ENCODE assay signal across 35 cellular contexts in the genomic region with DNA sequence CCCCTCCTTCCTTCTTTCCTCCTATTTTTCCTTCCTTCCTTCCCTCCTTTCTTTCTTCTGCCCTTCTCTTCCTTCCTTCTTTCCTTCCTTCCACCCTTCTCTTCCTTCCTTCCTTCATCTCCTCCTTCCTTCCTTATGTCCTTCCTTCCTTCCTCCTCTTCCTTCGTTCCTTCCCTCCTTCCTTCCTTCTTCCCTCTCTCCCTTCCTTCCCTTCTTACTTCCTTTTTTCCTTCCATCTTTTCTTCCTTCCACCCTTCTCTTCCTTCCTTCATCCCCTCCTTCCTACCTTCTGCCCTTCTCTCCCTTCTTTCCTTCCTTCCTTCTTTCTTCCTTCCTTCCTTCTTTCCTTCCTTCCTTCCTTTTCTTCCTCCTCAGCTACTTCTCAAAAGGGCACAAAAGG.
"Had no signal": no experiment of that assay in that cellular context is flagged by ENCODE, and none has a peak within 500 bp of the region (broad histone marks: within the 10 kb centered on the region; RNA-seq: fewer than 3 reads in every experiment).

No MANE protein-coding gene starts in this region.

- ATAC-seq: activated CD8-positive, alpha-beta T cell treated with anti-CD3 and anti-CD28 coated beads for 36 hours; activated naive CD8-positive, alpha-beta T cell treated with anti-CD3 and anti-CD28 coated beads, Interleukin-2, amount 50 U/mL, for 24 hours; activated T-cell treated with anti-CD3 and anti-CD28 coated beads, Interleukin-2, amount 50 U/mL, for 4 hours; activated T-cell treated with anti-CD3 and anti-CD28 coated beads, Interleukin-2, amount 50 U/mL, for 72 hours; activated T-helper 17 cell treated with anti-CD3 and anti-CD28 coated beads, Interleukin-2, amount 50 U/mL, for 72 hours; body of pancreas had no signal

- H3K4me1 Mint-ChIP-seq: activated B cell treated with CpG ODN at 0.5 μM for 24 hours; activated CD4-positive, alpha-beta T cell treated with anti-CD3 and anti-CD28 coated beads, Interleukin-2, amount 10 ng/mL, durations not matched to agents 24 days and 14 days; activated naive CD4-positive, alpha-beta T cell treated with anti-CD3 and anti-CD28 coated beads, Interleukin-2, amount 10 ng/mL, durations not matched to agents 7 days and 5 days; activated naive CD4-positive, alpha-beta T cell treated with anti-CD3 and anti-CD28 coated beads, Interleukin-2, amount 50 U/mL, for 24 hours; activated naive CD8-positive, alpha-beta T cell treated with anti-CD3 and anti-CD28 coated beads, Interleukin-2, amount 10 ng/mL, durations not matched to agents 7 days and 5 days; activated naive CD8-positive, alpha-beta T cell treated with anti-CD3 and anti-CD28 coated beads, Interleukin-2, amount 50 U/mL, for 24 hours; activated T-helper 17 cell treated with anti-CD3 and anti-CD28 coated beads, Interleukin-2, amount 50 U/mL, for 72 hours had no signal

- H3K4me3 Mint-ChIP-seq: activated B cell treated with CpG ODN at 0.5 μM for 24 hours; activated CD4-positive, alpha-beta memory T cell treated with anti-CD3 and anti-CD28 coated beads for 36 hours; activated CD4-positive, alpha-beta T cell treated with anti-CD3 and anti-CD28 coated beads, Interleukin-2, amount 10 ng/mL, durations not matched to agents 24 days and 14 days; activated CD8-positive, alpha-beta T cell treated with anti-CD3 and anti-CD28 coated beads for 36 hours; activated naive CD4-positive, alpha-beta T cell treated with anti-CD3 and anti-CD28 coated beads, Interleukin-2, amount 10 ng/mL, durations not matched to agents 7 days and 5 days; activated naive CD4-positive, alpha-beta T cell treated with anti-CD3 and anti-CD28 coated beads, Interleukin-2, amount 50 U/mL, for 24 hours; activated naive CD8-positive, alpha-beta T cell; activated naive CD8-positive, alpha-beta T cell treated with anti-CD3 and anti-CD28 coated beads, Interleukin-2, amount 10 ng/mL, durations not matched to agents 7 days and 5 days; activated naive CD8-positive, alpha-beta T cell treated with anti-CD3 and anti-CD28 coated beads, Interleukin-2, amount 50 U/mL, for 24 hours; activated T-cell treated with anti-CD3 and anti-CD28 coated beads, Interleukin-2, amount 50 U/mL, for 4 hours; activated T-cell treated with anti-CD3 and anti-CD28 coated beads, Interleukin-2, amount 50 U/mL, for 72 hours; activated T-helper 1 cell treated with anti-CD3 and anti-CD28 coated beads, Interleukin-12 subunit alpha, Interleukin-12 subunit beta, Interleukin-2, Interleukin-4 antibody, amounts not matched to agents 30 ng/mL and 10 ng/mL and 1 ng/mL, durations not matched to agents 14 hours and 24 hours and 36 hours; activated T-helper 17 cell treated with anti-CD3 and anti-CD28 coated beads, Interleukin-2, amount 50 U/mL, for 72 hours; T-helper 1 cell treated with Interleukin-12 subunit alpha and Interleukin-12 subunit beta and Interleukin-4 antibody, amounts not matched to agents 30 μg/mL and 1 μg/mL, for 36 hours had no signal

- H3K27me3 ChIP-seq: body of pancreas, brain microvascular endothelial cell had no signal

- H3K27ac Mint-ChIP-seq: activated B cell treated with CpG ODN at 0.5 μM for 24 hours; activated CD4-positive, alpha-beta memory T cell treated with anti-CD3 and anti-CD28 coated beads for 36 hours; activated CD4-positive, alpha-beta T cell treated with anti-CD3 and anti-CD28 coated beads, Interleukin-2, amount 10 ng/mL, durations not matched to agents 24 days and 14 days; activated CD8-positive, alpha-beta T cell treated with anti-CD3 and anti-CD28 coated beads for 36 hours; activated naive CD4-positive, alpha-beta T cell treated with anti-CD3 and anti-CD28 coated beads, Interleukin-2, amount 10 ng/mL, durations not matched to agents 7 days and 5 days; activated naive CD4-positive, alpha-beta T cell treated with anti-CD3 and anti-CD28 coated beads, Interleukin-2, amount 50 U/mL, for 24 hours; activated naive CD8-positive, alpha-beta T cell; activated naive CD8-positive, alpha-beta T cell treated with anti-CD3 and anti-CD28 coated beads, Interleukin-2, amount 10 ng/mL, durations not matched to agents 7 days and 5 days; activated naive CD8-positive, alpha-beta T cell treated with anti-CD3 and anti-CD28 coated beads, Interleukin-2, amount 50 U/mL, for 24 hours; activated T-cell treated with anti-CD3 and anti-CD28 coated beads, Interleukin-2, amount 50 U/mL, for 72 hours; activated T-helper 1 cell treated with anti-CD3 and anti-CD28 coated beads, Interleukin-12 subunit alpha, Interleukin-12 subunit beta, Interleukin-2, Interleukin-4 antibody, amounts not matched to agents 30 ng/mL and 10 ng/mL and 1 ng/mL, durations not matched to agents 14 hours and 24 hours and 36 hours; activated T-helper 17 cell treated with anti-CD3 and anti-CD28 coated beads, Interleukin-2, amount 50 U/mL, for 72 hours; T-helper 1 cell treated with Interleukin-12 subunit alpha and Interleukin-12 subunit beta and Interleukin-4 antibody, amounts not matched to agents 30 μg/mL and 1 μg/mL, for 36 hours had no signal

- DNase-seq: activated B cell treated with CpG ODN at 0.5 μM for 24 hours; activated CD4-positive, alpha-beta memory T cell treated with anti-CD3 and anti-CD28 coated beads for 36 hours; activated CD4-positive, alpha-beta T cell treated with anti-CD3 and anti-CD28 coated beads for 4 hours; activated CD4-positive, alpha-beta T cell treated with anti-CD3 and anti-CD28 coated beads, Interleukin-2, amount 10 ng/mL, durations not matched to agents 24 days and 14 days; activated CD4-positive, alpha-beta T cell treated with anti-CD3 and anti-CD28 coated beads, Interleukin-2, amount 50 U/mL, for 1 hour; activated CD4-positive, alpha-beta T cell treated with anti-CD3 and anti-CD28 coated beads, Interleukin-2, amount 50 U/mL, for 4 hours; activated CD4-positive, CD25-positive, alpha-beta regulatory T cell treated with anti-CD3 and anti-CD28 coated beads, Interleukin-2, amount 50 U/mL, for 72 hours; activated CD8-positive, alpha-beta memory T cell treated with anti-CD3 and anti-CD28 coated beads, Interleukin-2, amount 50 U/mL, for 4 hours; activated CD8-positive, alpha-beta T cell treated with anti-CD3 and anti-CD28 coated beads for 36 hours; activated effector memory CD4-positive, alpha-beta T cell treated with anti-CD3 and anti-CD28 coated beads, Interleukin-2, amount 50 U/mL, for 16 hours; activated gamma-delta T cell treated with Interleukin-2 at 50 U/mL for 16 hours; activated naive CD4-positive, alpha-beta T cell; activated naive CD4-positive, alpha-beta T cell treated with anti-CD3 and anti-CD28 coated beads, Interleukin-2, amount 10 ng/mL, durations not matched to agents 7 days and 5 days; activated naive CD8-positive, alpha-beta T cell treated with anti-CD3 and anti-CD28 coated beads, Interleukin-2, amount 10 ng/mL, durations not matched to agents 7 days and 5 days; activated naive CD8-positive, alpha-beta T cell treated with anti-CD3 and anti-CD28 coated beads, Interleukin-2, amount 50 U/mL, for 24 hours; activated T-cell treated with anti-CD3 and anti-CD28 coated beads for 4 hours; activated T-cell treated with anti-CD3 and anti-CD28 coated beads, Interleukin-2, amount 50 U/mL, for 1 hour; activated T-cell treated with anti-CD3 and anti-CD28 coated beads, Interleukin-2, amount 50 U/mL, for 4 hours; activated T-cell treated with anti-CD3 and anti-CD28 coated beads, Interleukin-2, amount 50 U/mL, for 72 hours; aorta; body of pancreas; brain microvascular endothelial cell; central memory CD4-positive, alpha-beta T cell; T-helper 1 cell; T-helper 9 cell had no signal

- H3K4me3 ChIP-seq: body of pancreas, breast epithelium had no signal

- H3K9me3 Mint-ChIP-seq: activated CD4-positive, alpha-beta memory T cell treated with anti-CD3 and anti-CD28 coated beads for 36 hours; activated CD4-positive, alpha-beta T cell treated with anti-CD3 and anti-CD28 coated beads, Interleukin-2, amount 10 ng/mL, durations not matched to agents 24 days and 14 days; activated naive CD4-positive, alpha-beta T cell treated with anti-CD3 and anti-CD28 coated beads, Interleukin-2, amount 50 U/mL, for 24 hours; activated naive CD8-positive, alpha-beta T cell treated with anti-CD3 and anti-CD28 coated beads, Interleukin-2, amount 50 U/mL, for 24 hours; activated T-cell treated with anti-CD3 and anti-CD28 coated beads, Interleukin-2, amount 50 U/mL, for 4 hours; T-helper 1 cell treated with Interleukin-12 subunit alpha and Interleukin-12 subunit beta and Interleukin-4 antibody, amounts not matched to agents 30 μg/mL and 1 μg/mL, for 36 hours had no signal

- H3K27me3 Mint-ChIP-seq: activated B cell treated with CpG ODN at 0.5 μM for 24 hours; activated CD4-positive, alpha-beta memory T cell treated with anti-CD3 and anti-CD28 coated beads for 36 hours; activated CD4-positive, alpha-beta T cell treated with anti-CD3 and anti-CD28 coated beads, Interleukin-2, amount 10 ng/mL, durations not matched to agents 24 days and 14 days; activated CD8-positive, alpha-beta T cell treated with anti-CD3 and anti-CD28 coated beads for 36 hours; activated naive CD4-positive, alpha-beta T cell treated with anti-CD3 and anti-CD28 coated beads, Interleukin-2, amount 10 ng/mL, durations not matched to agents 7 days and 5 days; activated naive CD4-positive, alpha-beta T cell treated with anti-CD3 and anti-CD28 coated beads, Interleukin-2, amount 50 U/mL, for 24 hours; activated naive CD8-positive, alpha-beta T cell treated with anti-CD3 and anti-CD28 coated beads, Interleukin-2, amount 10 ng/mL, durations not matched to agents 7 days and 5 days had no signal

- H3K36me3 ChIP-seq: brain microvascular endothelial cell, breast epithelium had no signal

- H3K27ac ChIP-seq: body of pancreas, brain microvascular endothelial cell, breast epithelium, VCaP had no signal

- H3K4me1 ChIP-seq: body of pancreas, breast epithelium had no signal

- H3K36me3 Mint-ChIP-seq: activated CD4-positive, alpha-beta memory T cell treated with anti-CD3 and anti-CD28 coated beads for 36 hours; activated naive CD4-positive, alpha-beta T cell treated with anti-CD3 and anti-CD28 coated beads, Interleukin-2, amount 10 ng/mL, durations not matched to agents 7 days and 5 days; activated naive CD4-positive, alpha-beta T cell treated with anti-CD3 and anti-CD28 coated beads, Interleukin-2, amount 50 U/mL, for 24 hours; activated naive CD8-positive, alpha-beta T cell; activated naive CD8-positive, alpha-beta T cell treated with anti-CD3 and anti-CD28 coated beads, Interleukin-2, amount 10 ng/mL, durations not matched to agents 7 days and 5 days had no signal

- H3K9me3 ChIP-seq: body of pancreas, breast epithelium had no signal

- FAIRE-seq: astrocyte, colon, TTC549 had no signal
